In the genomic region with DNA sequence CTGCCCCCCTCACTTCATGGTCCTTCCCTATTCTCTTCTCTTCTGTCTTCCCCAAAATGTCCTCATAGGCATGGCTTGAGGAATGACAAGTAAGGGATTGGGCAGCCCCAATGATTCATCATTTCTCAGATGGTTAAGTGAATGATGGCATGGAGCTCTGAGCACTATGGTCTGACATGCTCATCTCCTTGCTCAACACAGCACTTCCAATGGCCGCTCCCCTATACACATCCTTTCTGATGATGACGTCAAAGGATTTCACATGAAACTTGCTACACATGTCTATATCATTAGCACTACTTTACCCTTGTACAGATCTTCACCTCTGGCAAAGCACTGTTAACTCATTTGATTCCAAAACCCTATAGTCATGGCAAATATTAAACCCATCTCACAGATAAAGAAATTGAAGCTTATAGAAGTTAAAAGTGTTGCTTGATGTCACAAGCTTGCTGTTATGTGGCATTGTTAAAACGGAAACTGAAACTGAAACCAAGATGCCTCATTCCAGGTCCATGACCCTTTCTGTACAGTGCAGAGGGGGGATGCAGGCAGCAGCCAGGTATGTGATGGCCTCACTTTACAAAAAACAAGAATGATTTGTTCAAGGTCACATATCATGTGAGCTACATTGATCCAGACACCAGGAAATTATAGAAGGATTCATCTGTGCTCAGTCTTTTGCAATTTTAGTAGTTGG, we compare ENCODE assay signal across 10 cellular contexts.
A peak's percentile ranks its signal among the peaks of the same experiment; 100 is the strongest.
DNase-seq lines count a peak whose midpoint lies in the region; ATAC-seq and TF ChIP-seq lines count a peak whose summit lies in the region.
"Had no signal": no experiment of that assay in that cellular context is flagged by ENCODE, and none has a peak within 500 bp of the region (broad histone marks: within the 10 kb centered on the region; RNA-seq: fewer than 3 reads in every experiment).

No MANE protein-coding gene starts in this region.

- H2BK120ac ChIP-seq in mesenchymal stem cell (ENCODE audit: low read depth, low read length), result no peak overlapping the region

- no peak overlapping the region for H3K27ac ChIP-seq in mesenchymal stem cell (ENCODE audit: low read length, poor library complexity, severe bottlenecking)
- H3K27ac ChIP-seq: thyroid gland had no signal

- DNase-seq in Daoy (ENCODE audit: low read depth) (peak; percentile 68), adipocyte (ENCODE audit: low read depth) (no peak), mesenchymal stem cell (peak; percentile 39), NCI-H2196 (lab: John Stamatoyannopoulos, UW; ENCODE audit: unreplicated experiment) (no peak)
- DNase-seq: hippocampal formation, nephron progenitor cell, thyroid gland had no signal

- WGBS in mesenchymal stem cell, result 81% methylated on average over 3 of the region's 3 CpGs

- H4K8ac ChIP-seq in mesenchymal stem cell (ENCODE audit: low read length), result no peak overlapping the region

- H2AFZ ChIP-seq in Loucy (ENCODE audit: low read length), result peak overlapping the region; percentile 82
- H2AFZ ChIP-seq in mesenchymal stem cell (ENCODE audit: low read depth, low read length), result no peak overlapping the region

- H3K14ac ChIP-seq in mesenchymal stem cell (ENCODE audit: low read length in 2 of 2), result no peak overlapping the region

- H2BK15ac ChIP-seq in mesenchymal stem cell (ENCODE audit: low read depth, poor library complexity, severe bottlenecking), result no peak overlapping the region

- ATAC-seq in HG03280 (IDR thresholded peaks at IDR 0.05; ENCODE audit: unreplicated experiment), result no peak
- ATAC-seq in GM18909 (IDR thresholded peaks at IDR 0.05; ENCODE audit: poor library complexity, unreplicated experiment), result no peak

- H3K4ac ChIP-seq in mesenchymal stem cell (ENCODE audit: low read depth in 1 of 2, low read length in 2 of 2), result no peak overlapping the region

- no peaks in the 10 kb centered on the region for H3K36me3 ChIP-seq in Loucy (ENCODE audit: insufficient read depth, low read length)
- H3K36me3 ChIP-seq in adipocyte (ENCODE audit: control insufficient read depth, insufficient read depth, low read length, severe bottlenecking), result no peaks in the 10 kb centered on the region
- H3K36me3 ChIP-seq in mesenchymal stem cell (ENCODE audit: control insufficient read depth in 1 of 2, insufficient read depth in 2 of 2, low read depth in 1 of 2, low read length in 2 of 2), result no peaks in the 10 kb centered on the region
- H3K36me3 ChIP-seq: thyroid gland had no signal

- H3K9me3 ChIP-seq in Loucy (ENCODE audit: insufficient read depth, low read depth, low read length), result no peaks in the 10 kb centered on the region
- peaks cover 4% of the 10 kb centered on the region for H3K9me3 ChIP-seq in adipocyte (ENCODE audit: control insufficient read depth, low read length)
- no peaks in the 10 kb centered on the region for H3K9me3 ChIP-seq in mesenchymal stem cell (ENCODE audit: control insufficient read depth, low read length)
- H3K9me3 ChIP-seq: thyroid gland had no signal

- no peak overlapping the region for H3K18ac ChIP-seq in mesenchymal stem cell (ENCODE audit: low read depth in 1 of 2, low read length in 2 of 2)

- H3K4me2 ChIP-seq in Loucy (ENCODE audit: low read depth, low read length, poor library complexity, severe bottlenecking) (peak overlapping the region; percentile 66), mesenchymal stem cell (ENCODE audit: low read length, poor library complexity, severe bottlenecking) (no peak overlapping the region)

- H3K9ac ChIP-seq in Loucy (ENCODE audit: low read depth, low read length, poor library complexity, severe bottlenecking) (peak overlapping the region; percentile 26), adipocyte (ENCODE audit: low read length) (peak overlapping the region; percentile 25), mesenchymal stem cell (ENCODE audit: low read length) (peak overlapping the region; percentile 46)

- peak overlapping the region; percentile 42 for H3K4me3 ChIP-seq in Loucy (ENCODE audit: low read length, poor library complexity, severe bottlenecking)
- H3K4me3 ChIP-seq in adipocyte (ENCODE audit: low read length), result peak overlapping the region; percentile 3
- peak overlapping the region in 1 of 2 experiments; percentile 50 for H3K4me3 ChIP-seq in mesenchymal stem cell (ENCODE audit: insufficient read depth in 1 of 2, low read depth in 1 of 2, low read length in 2 of 2)
- H3K4me3 ChIP-seq: thyroid gland had no signal

- no peaks in the 10 kb centered on the region for H3K79me2 ChIP-seq in Loucy (ENCODE audit: insufficient read depth, low read length)

- no peaks in the 10 kb centered on the region for H3K27me3 ChIP-seq in Loucy (ENCODE audit: insufficient read depth, low read length, poor library complexity, severe bottlenecking)
- peaks cover 8% of the 10 kb centered on the region for H3K27me3 ChIP-seq in adipocyte (replicated peaks; ENCODE audit: control insufficient read depth, insufficient read depth, low read length)
- H3K27me3 ChIP-seq in mesenchymal stem cell (ENCODE audit: control insufficient read depth in 1 of 2, insufficient read depth in 1 of 2, low read length in 2 of 2), result peaks cover 0 to 14% of the 10 kb centered on the region in 2 experiments
- H3K27me3 ChIP-seq: thyroid gland had no signal

- peaks cover 25% of the 10 kb centered on the region for H3K4me1 ChIP-seq in Loucy (ENCODE audit: insufficient read depth, low read length, poor library complexity, severe bottlenecking)
- H3K4me1 ChIP-seq in adipocyte (ENCODE audit: control insufficient read depth, insufficient read depth, low read length), result peaks cover 10% of the 10 kb centered on the region
- H3K4me1 ChIP-seq in mesenchymal stem cell (ENCODE audit: control insufficient read depth, insufficient read depth, low read depth, low read length), result no peaks in the 10 kb centered on the region

- no peak overlapping the region for H2BK12ac ChIP-seq in mesenchymal stem cell (ENCODE audit: low read length in 2 of 2)

- no peaks in the 10 kb centered on the region for H3K9me2 ChIP-seq in Loucy (replicated peaks; ENCODE audit: low read depth, low read length)

- no peaks in the 10 kb centered on the region for H3F3A ChIP-seq in Loucy (ENCODE audit: low read depth)

- no peak overlapping the region for H4K91ac ChIP-seq in mesenchymal stem cell (ENCODE audit: low read length)

- no peaks in the 10 kb centered on the region for H3K79me1 ChIP-seq in mesenchymal stem cell (replicated peaks; ENCODE audit: low read length, poor library complexity, severe bottlenecking)

- no peak overlapping the region for H2BK5ac ChIP-seq in mesenchymal stem cell (ENCODE audit: low read depth, low read length, poor library complexity, severe bottlenecking)

- no peak overlapping the region for H3K23ac ChIP-seq in mesenchymal stem cell (ENCODE audit: low read length in 2 of 2)

- H4K20me1 ChIP-seq in Loucy (ENCODE audit: insufficient read depth, low read length, poor library complexity, severe bottlenecking), result no peaks in the 10 kb centered on the region

- no peak for TF ChIP-seq CTCF in Loucy (conservative IDR thresholded peaks at IDR 0.05; ENCODE audit: low read length)

- no peak overlapping the region for H2AK5ac ChIP-seq in mesenchymal stem cell (ENCODE audit: low read length, severe bottlenecking)

Comparison
In these comparisons a context has a peak if more than half of its experiments do, and no peak if none do; other contexts are left out.
1. DNase-seq: peak in Daoy (single experiment) and mesenchymal stem cell (single experiment); none in adipocyte (single experiment) and NCI-H2196 (single experiment).
2. Peak in every context shown above with its lines, with median percentiles within 50 percentile points of each other: H3K9ac ChIP-seq.